Comparison of ENCODE assay signal across 15 cellular contexts in genomic region chr9:133386338-133386737, GRCh38. TPM values are rescaled to one million over a fixed set of nuclear protein-coding genes. Genes with fewer than 3 reads are reported as not detected.
DNase-seq lines count a peak whose midpoint lies in the region; TF ChIP-seq lines count a peak whose summit lies in the region.
"Had no signal": no experiment of that assay in that cellular context is flagged by ENCODE, and none has a peak within 500 bp of the region (broad histone marks: within the 10 kb centered on the region; RNA-seq: fewer than 3 reads in every experiment).

No MANE protein-coding gene starts in this region.

- TF ChIP-seq CTCF in nephron progenitor cell (IDR thresholded peaks at IDR 0.05): no peak
- no peak for TF ChIP-seq CTCF in neural progenitor cell (IDR thresholded peaks at IDR 0.05)

- no peak overlapping the region for H3K4me2 ChIP-seq in neural progenitor cell
- H3K4me2 ChIP-seq: GM23338 had no signal

- H3K4me1 ChIP-seq in neural progenitor cell: no peaks in the 10 kb centered on the region

- H3K27me3 Mint-ChIP-seq in nephron progenitor cell (ENCODE audit: low read depth, poor library complexity): peaks cover 16% of the 10 kb centered on the region
- peaks cover 2% of the 10 kb centered on the region for H3K27me3 Mint-ChIP-seq in neural progenitor cell (ENCODE audit: insufficient read depth, low read depth)

- H2AFZ ChIP-seq in neural progenitor cell (replicated peaks): no peak overlapping the region
- H2AFZ ChIP-seq: GM23338 had no signal

- H3K27ac ChIP-seq in cingulate gyrus (ENCODE audit: low read depth, low read length): peak overlapping the region; percentile 10
- no peak overlapping the region for H3K27ac ChIP-seq in neural progenitor cell

- H3K9me3 Mint-ChIP-seq in nephron progenitor cell (peaks cover 14% of the 10 kb centered on the region), neural progenitor cell (peaks cover 4% of the 10 kb centered on the region)
- H3K9me3 Mint-ChIP-seq: CD4-positive, alpha-beta memory T cell had no signal

- no peaks in the 10 kb centered on the region for H3F3A ChIP-seq in neural progenitor cell (ENCODE audit: low read depth)

- H3K4me1 Mint-ChIP-seq in nephron progenitor cell (peaks cover 22% of the 10 kb centered on the region), neural progenitor cell (peaks cover 2% of the 10 kb centered on the region)
- H3K4me1 Mint-ChIP-seq: CD4-positive, alpha-beta memory T cell; GM23338 had no signal

- H3K27ac Mint-ChIP-seq in nephron progenitor cell (no peak overlapping the region), neural progenitor cell (no peak overlapping the region)
- H3K27ac Mint-ChIP-seq: GM23338 had no signal

- H3K36me3 Mint-ChIP-seq in nephron progenitor cell (ENCODE audit: low read depth) (no peaks in the 10 kb centered on the region), neural progenitor cell (peaks cover 2% of the 10 kb centered on the region)
- H3K36me3 Mint-ChIP-seq: CD4-positive, alpha-beta memory T cell had no signal

- no peaks in the 10 kb centered on the region for H4K20me1 ChIP-seq in neural progenitor cell (ENCODE audit: low read depth)

- no peaks in the 10 kb centered on the region for H3K79me2 ChIP-seq in neural progenitor cell (ENCODE audit: low read depth)

- H3K4me3 ChIP-seq in H7 (ENCODE audit: insufficient read depth, low read depth, low read length) (no peak overlapping the region), neural progenitor cell (no peak overlapping the region)
- H3K4me3 ChIP-seq: GM23338 had no signal

- no peaks in the 10 kb centered on the region for H3K9me3 ChIP-seq in neural progenitor cell (ENCODE audit: low read depth)

- H3K36me3 ChIP-seq in H7 (replicated peaks; ENCODE audit: control insufficient read depth, insufficient read depth, low read length) (no peaks in the 10 kb centered on the region), neural progenitor cell (no peaks in the 10 kb centered on the region)

- H3K9ac ChIP-seq in neural progenitor cell: no peak overlapping the region

- no peak overlapping the region for H3K4me3 Mint-ChIP-seq in nephron progenitor cell
- no peak overlapping the region for H3K4me3 Mint-ChIP-seq in neural progenitor cell
- H3K4me3 Mint-ChIP-seq: CD4-positive, alpha-beta memory T cell; GM23338 had no signal

- DNase-seq in H7 (peak; percentile 44), nephron progenitor cell (peak; percentile 25), neural progenitor cell (ENCODE audit: low spot score) (no peak), iPS-NIHi7 (ENCODE audit: extremely low spot score) (no peak)
- DNase-seq in activated CD4-positive, alpha-beta T cell treated with anti-CD3 and anti-CD28 coated beads, Interleukin-2, amount 50 U/mL, for 4 hours: no peak
- DNase-seq: C1 segment of cervical spinal cord, Calu3, COR-L47, DMS53, DMS79 treated with DMSO at 0.1 percent for 48 hours, GF-D8, HCEC 1CT had no signal

- H3K27me3 ChIP-seq in H7 (ENCODE audit: control insufficient read depth, insufficient read depth, low read length) (no peaks in the 10 kb centered on the region), neural progenitor cell (no peaks in the 10 kb centered on the region)

RNA-seq across cellular contexts. Expression of gene STKLD1, which starts 10.2 kb away (rescaled TPM):
- total RNA-seq in H7 (2014; rRNA removed; shearing (Covaris generic)): 0.17 and 0.41 TPM in 2 replicates
- total RNA-seq in neural progenitor cell (ENCODE audit: low replicate concordance): 0.58 and 0.65 TPM in 2 replicates
- total RNA-seq: GM23338 had no signal

RNA-seq across cellular contexts. Expression of gene SURF4, which starts 10.5 kb away (rescaled TPM):
- 174 and 181 TPM in 2 replicates for total RNA-seq in H7 (2014; rRNA removed; shearing (Covaris generic))
- total RNA-seq in neural progenitor cell (ENCODE audit: low replicate concordance): 102 and 155 TPM in 2 replicates

RNA-seq across cellular contexts. Expression of gene SURF2, which starts 30.0 kb away (rescaled TPM):
- 25.8 and 28.1 TPM in 2 replicates for total RNA-seq in H7 (2014; rRNA removed; shearing (Covaris generic))
- 16.0 and 19.6 TPM in 2 replicates for total RNA-seq in neural progenitor cell (ENCODE audit: low replicate concordance)

RNA-seq across cellular contexts. Expression of gene SURF1, which starts 30.1 kb away (rescaled TPM):
- 30.6 and 31.8 TPM in 2 replicates for total RNA-seq in H7 (2014; rRNA removed; shearing (Covaris generic))
- total RNA-seq in neural progenitor cell (ENCODE audit: low replicate concordance): 31.0 and 36.7 TPM in 2 replicates

RNA-seq across cellular contexts. Expression of gene REXO4, which starts 31.5 kb away (rescaled TPM):
- total RNA-seq in H7 (2014; rRNA removed; shearing (Covaris generic)): 28.5 and 33.5 TPM in 2 replicates
- total RNA-seq in neural progenitor cell (ENCODE audit: low replicate concordance): 17.9 and 24.9 TPM in 2 replicates

Comparison
In these comparisons a context has a peak if more than half of its experiments do, and no peak if none do; other contexts are left out.
1. DNase-seq: peak in H7 (single experiment) and nephron progenitor cell (single experiment); none in neural progenitor cell (single experiment), iPS-NIHi7 (single experiment) and activated CD4-positive, alpha-beta T cell treated with anti-CD3 and anti-CD28 coated beads, Interleukin-2, amount 50 U/mL, for 4 hours (0 of 2).